18 cellular contexts compared by ENCODE assay signal in genomic region chrX:6660567-6661252, GRCh38.
"Had no signal": no experiment of that assay in that cellular context is flagged by ENCODE, and none has a peak within 500 bp of the region (broad histone marks: within the 10 kb centered on the region; RNA-seq: fewer than 3 reads in every experiment).

No MANE protein-coding gene starts in this region.

- DNase-seq: activated naive CD4-positive, alpha-beta T cell; activated T-cell treated with anti-CD3 and anti-CD28 coated beads, Interleukin-2, amount 50 U/mL, for 4 hours; adrenal gland; brain microvascular endothelial cell; effector memory CD4-positive, alpha-beta T cell; left lung; midbrain; ovary; spleen; stimulated activated CD4-positive, alpha-beta T cell treated with anti-CD3 and anti-CD28 coated beads, Interleukin-4, amount 100 ng/mL, for 24 hours; stimulated activated naive CD4-positive, alpha-beta T cell treated with Interleukin-2 at 50 U/mL for 16 hours; T1000 had no signal

- H3K36me3 ChIP-seq: adrenal gland, ascending aorta, brain microvascular endothelial cell, left lung, ovary, prostate gland, right atrium auricular region, spleen, thoracic aorta had no signal

- H3K4me3 ChIP-seq: adrenal gland, ascending aorta, left lung, ovary, prostate gland, right atrium auricular region, spleen, thoracic aorta had no signal

- H3K4me1 ChIP-seq: adrenal gland, ascending aorta, left lung, prostate gland, right atrium auricular region, spleen had no signal

- H3K27ac ChIP-seq: adrenal gland, ascending aorta, brain microvascular endothelial cell, left lung, ovary, prostate gland, right atrium auricular region, spleen, thoracic aorta had no signal

- ATAC-seq: activated T-cell treated with anti-CD3 and anti-CD28 coated beads, Interleukin-2, amount 50 U/mL, for 4 hours; left lung; natural killer cell treated with Interleukin-12 subunit alpha and Interleukin-12 subunit beta and Interleukin-15 and Interleukin-18, amount 100 ng/mL, for 72 hours; WTC11 had no signal

- H3K9me3 ChIP-seq: adrenal gland, left lung, ovary, prostate gland, right atrium auricular region, thoracic aorta had no signal

- H3K27me3 ChIP-seq: adrenal gland, ascending aorta, brain microvascular endothelial cell, left lung, ovary, right atrium auricular region, spleen had no signal
